Comparison of ENCODE assay signal across 1 cellular context in the genomic region with DNA sequence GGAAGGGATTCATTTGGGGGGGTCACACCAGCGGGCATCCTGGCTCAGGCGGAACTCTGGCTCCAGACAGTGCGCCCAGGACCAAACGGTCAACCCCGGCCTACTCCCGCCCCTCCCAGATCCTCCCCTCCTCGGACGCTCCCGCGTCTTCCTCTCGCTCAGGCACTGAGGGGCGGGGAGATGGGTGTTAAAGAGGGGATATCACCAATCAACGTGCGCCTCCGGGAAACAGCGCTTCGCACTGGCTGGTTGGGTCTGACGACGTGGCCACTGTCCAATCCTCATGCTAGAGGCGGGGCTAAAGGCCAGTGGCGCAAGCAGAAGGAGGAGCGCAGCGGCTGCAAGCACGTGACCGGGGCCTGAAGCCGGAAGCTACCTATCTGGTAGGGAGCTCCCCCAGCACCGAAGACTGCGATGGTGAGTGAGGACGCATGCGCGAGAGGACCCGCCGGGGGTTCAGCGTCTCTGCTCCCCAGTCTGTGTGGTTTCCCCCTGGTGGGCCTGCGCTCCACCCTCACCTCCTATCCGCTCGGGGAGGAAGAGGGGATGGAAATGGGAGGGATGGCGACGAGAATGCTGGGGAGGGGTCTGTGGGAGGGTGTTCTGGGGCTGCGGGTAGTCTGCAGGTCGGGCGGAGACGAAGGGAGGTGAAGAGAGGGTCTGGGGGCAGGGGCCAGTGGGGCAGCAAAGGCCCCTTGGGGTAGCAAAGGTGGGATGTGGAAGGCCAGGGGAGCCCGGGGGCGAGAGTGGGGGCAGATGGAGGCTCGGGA.
TF ChIP-seq lines count a peak whose summit lies in the region.

A gene (plus strand): TSS at position 360 of the 770 bp plus-strand sequence. CDS start 55 bp downstream, at position 415.

TF ChIP-seq in K562, 482 proteins besides CTCF, POLR2A, EP300 and RAD21 (continued from another document and continues in another):
- TF ChIP-seq, protein P1, sequence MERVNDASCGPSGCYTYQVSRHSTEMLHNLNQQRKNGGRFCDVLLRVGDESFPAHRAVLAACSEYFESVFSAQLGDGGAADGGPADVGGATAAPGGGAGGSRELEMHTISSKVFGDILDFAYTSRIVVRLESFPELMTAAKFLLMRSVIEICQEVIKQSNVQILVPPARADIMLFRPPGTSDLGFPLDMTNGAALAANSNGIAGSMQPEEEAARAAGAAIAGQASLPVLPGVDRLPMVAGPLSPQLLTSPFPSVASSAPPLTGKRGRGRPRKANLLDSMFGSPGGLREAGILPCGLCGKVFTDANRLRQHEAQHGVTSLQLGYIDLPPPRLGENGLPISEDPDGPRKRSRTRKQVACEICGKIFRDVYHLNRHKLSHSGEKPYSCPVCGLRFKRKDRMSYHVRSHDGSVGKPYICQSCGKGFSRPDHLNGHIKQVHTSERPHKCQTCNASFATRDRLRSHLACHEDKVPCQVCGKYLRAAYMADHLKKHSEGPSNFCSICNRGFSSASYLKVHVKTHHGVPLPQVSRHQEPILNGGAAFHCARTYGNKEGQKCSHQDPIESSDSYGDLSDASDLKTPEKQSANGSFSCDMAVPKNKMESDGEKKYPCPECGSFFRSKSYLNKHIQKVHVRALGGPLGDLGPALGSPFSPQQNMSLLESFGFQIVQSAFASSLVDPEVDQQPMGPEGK (CRISPR knock-in tag; IDR thresholded peaks at IDR 0.05; ENCODE audit: borderline replicate concordance): no peak
- TF ChIP-seq, protein P2, sequence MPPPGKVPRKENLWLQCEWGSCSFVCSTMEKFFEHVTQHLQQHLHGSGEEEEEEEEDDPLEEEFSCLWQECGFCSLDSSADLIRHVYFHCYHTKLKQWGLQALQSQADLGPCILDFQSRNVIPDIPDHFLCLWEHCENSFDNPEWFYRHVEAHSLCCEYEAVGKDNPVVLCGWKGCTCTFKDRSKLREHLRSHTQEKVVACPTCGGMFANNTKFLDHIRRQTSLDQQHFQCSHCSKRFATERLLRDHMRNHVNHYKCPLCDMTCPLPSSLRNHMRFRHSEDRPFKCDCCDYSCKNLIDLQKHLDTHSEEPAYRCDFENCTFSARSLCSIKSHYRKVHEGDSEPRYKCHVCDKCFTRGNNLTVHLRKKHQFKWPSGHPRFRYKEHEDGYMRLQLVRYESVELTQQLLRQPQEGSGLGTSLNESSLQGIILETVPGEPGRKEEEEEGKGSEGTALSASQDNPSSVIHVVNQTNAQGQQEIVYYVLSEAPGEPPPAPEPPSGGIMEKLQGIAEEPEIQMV (tag; conservative IDR thresholded peaks at IDR 0.05; ENCODE audit: low read depth): no peak
- TF ChIP-seq, protein P3, sequence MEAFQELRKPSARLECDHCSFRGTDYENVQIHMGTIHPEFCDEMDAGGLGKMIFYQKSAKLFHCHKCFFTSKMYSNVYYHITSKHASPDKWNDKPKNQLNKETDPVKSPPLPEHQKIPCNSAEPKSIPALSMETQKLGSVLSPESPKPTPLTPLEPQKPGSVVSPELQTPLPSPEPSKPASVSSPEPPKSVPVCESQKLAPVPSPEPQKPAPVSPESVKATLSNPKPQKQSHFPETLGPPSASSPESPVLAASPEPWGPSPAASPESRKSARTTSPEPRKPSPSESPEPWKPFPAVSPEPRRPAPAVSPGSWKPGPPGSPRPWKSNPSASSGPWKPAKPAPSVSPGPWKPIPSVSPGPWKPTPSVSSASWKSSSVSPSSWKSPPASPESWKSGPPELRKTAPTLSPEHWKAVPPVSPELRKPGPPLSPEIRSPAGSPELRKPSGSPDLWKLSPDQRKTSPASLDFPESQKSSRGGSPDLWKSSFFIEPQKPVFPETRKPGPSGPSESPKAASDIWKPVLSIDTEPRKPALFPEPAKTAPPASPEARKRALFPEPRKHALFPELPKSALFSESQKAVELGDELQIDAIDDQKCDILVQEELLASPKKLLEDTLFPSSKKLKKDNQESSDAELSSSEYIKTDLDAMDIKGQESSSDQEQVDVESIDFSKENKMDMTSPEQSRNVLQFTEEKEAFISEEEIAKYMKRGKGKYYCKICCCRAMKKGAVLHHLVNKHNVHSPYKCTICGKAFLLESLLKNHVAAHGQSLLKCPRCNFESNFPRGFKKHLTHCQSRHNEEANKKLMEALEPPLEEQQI (IDR thresholded peaks at IDR 0.05): no peak
- TF ChIP-seq POLR2AphosphoS2 (IDR thresholded peaks at IDR 0.05; ENCODE audit: low read length): 0 out of 2 replicates have a peak, but pooled peaks have one; percentile 37
- peak; percentile 70; the same call in 1 of the 2 replicates for TF ChIP-seq ZBTB7A (IDR thresholded peaks at IDR 0.05; ENCODE audit: borderline replicate concordance, control insufficient read depth, low read depth, low read length)
- TF ChIP-seq, protein P4, sequence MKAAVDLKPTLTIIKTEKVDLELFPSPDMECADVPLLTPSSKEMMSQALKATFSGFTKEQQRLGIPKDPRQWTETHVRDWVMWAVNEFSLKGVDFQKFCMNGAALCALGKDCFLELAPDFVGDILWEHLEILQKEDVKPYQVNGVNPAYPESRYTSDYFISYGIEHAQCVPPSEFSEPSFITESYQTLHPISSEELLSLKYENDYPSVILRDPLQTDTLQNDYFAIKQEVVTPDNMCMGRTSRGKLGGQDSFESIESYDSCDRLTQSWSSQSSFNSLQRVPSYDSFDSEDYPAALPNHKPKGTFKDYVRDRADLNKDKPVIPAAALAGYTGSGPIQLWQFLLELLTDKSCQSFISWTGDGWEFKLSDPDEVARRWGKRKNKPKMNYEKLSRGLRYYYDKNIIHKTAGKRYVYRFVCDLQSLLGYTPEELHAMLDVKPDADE (conservative IDR thresholded peaks at IDR 0.05; ENCODE audit: control insufficient read depth, low read depth, low read length): no peak
- TF ChIP-seq ERF (CRISPR knock-in tag; IDR thresholded peaks at IDR 0.05): no peak; the same call in 1 of the 2 replicates
- no peak for TF ChIP-seq ZSCAN29 (IDR thresholded peaks at IDR 0.05)
- no peak for TF ChIP-seq BRF1 (IDR thresholded peaks at IDR 0.05; ENCODE audit: borderline replicate concordance, extremely low read depth, insufficient read length)
- TF ChIP-seq ZNF184 (CRISPR knock-in tag; IDR thresholded peaks at IDR 0.05): no peak
- TF ChIP-seq ZC3H11A (IDR thresholded peaks at IDR 0.05; ENCODE audit: low read depth, low read length): no peak
- TF ChIP-seq GTF2E2 (tag; IDR thresholded peaks at IDR 0.05): no peak
- TF ChIP-seq ZNF121 (CRISPR knock-in tag; conservative IDR thresholded peaks at IDR 0.05): no peak
- TF ChIP-seq, protein P5, sequence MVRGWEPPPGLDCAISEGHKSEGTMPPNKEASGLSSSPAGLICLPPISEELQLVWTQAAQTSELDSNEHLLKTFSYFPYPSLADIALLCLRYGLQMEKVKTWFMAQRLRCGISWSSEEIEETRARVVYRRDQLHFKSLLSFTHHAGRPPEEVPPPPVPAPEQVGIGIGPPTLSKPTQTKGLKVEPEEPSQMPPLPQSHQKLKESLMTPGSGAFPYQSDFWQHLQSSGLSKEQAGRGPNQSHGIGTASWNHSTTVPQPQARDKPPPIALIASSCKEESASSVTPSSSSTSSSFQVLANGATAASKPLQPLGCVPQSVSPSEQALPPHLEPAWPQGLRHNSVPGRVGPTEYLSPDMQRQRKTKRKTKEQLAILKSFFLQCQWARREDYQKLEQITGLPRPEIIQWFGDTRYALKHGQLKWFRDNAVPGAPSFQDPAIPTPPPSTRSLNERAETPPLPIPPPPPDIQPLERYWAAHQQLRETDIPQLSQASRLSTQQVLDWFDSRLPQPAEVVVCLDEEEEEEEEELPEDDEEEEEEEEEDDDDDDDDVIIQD (CRISPR knock-in tag; IDR thresholded peaks at IDR 0.05): no peak; the same call in 1 of the 2 replicates
- no peak for TF ChIP-seq PHTF2 (CRISPR knock-in tag; IDR thresholded peaks at IDR 0.05)
- TF ChIP-seq SUPT5H (IDR thresholded peaks at IDR 0.05): peak; percentile 92
- no peak for TF ChIP-seq ZNF217 (CRISPR knock-in tag; IDR thresholded peaks at IDR 0.05)
- TF ChIP-seq TAF1 (IDR thresholded peaks at IDR 0.05; ENCODE audit: control insufficient read depth, extremely low read depth, insufficient read depth, low read length, severe bottlenecking): peak; percentile 73
- peak; percentile 88 for TF ChIP-seq KDM5B (IDR thresholded peaks at IDR 0.05; ENCODE audit: insufficient replicate concordance, low read depth, low read length)
- peak; percentile 91 for TF ChIP-seq CREM (IDR thresholded peaks at IDR 0.05; ENCODE audit: low read depth)
- TF ChIP-seq, protein P6, sequence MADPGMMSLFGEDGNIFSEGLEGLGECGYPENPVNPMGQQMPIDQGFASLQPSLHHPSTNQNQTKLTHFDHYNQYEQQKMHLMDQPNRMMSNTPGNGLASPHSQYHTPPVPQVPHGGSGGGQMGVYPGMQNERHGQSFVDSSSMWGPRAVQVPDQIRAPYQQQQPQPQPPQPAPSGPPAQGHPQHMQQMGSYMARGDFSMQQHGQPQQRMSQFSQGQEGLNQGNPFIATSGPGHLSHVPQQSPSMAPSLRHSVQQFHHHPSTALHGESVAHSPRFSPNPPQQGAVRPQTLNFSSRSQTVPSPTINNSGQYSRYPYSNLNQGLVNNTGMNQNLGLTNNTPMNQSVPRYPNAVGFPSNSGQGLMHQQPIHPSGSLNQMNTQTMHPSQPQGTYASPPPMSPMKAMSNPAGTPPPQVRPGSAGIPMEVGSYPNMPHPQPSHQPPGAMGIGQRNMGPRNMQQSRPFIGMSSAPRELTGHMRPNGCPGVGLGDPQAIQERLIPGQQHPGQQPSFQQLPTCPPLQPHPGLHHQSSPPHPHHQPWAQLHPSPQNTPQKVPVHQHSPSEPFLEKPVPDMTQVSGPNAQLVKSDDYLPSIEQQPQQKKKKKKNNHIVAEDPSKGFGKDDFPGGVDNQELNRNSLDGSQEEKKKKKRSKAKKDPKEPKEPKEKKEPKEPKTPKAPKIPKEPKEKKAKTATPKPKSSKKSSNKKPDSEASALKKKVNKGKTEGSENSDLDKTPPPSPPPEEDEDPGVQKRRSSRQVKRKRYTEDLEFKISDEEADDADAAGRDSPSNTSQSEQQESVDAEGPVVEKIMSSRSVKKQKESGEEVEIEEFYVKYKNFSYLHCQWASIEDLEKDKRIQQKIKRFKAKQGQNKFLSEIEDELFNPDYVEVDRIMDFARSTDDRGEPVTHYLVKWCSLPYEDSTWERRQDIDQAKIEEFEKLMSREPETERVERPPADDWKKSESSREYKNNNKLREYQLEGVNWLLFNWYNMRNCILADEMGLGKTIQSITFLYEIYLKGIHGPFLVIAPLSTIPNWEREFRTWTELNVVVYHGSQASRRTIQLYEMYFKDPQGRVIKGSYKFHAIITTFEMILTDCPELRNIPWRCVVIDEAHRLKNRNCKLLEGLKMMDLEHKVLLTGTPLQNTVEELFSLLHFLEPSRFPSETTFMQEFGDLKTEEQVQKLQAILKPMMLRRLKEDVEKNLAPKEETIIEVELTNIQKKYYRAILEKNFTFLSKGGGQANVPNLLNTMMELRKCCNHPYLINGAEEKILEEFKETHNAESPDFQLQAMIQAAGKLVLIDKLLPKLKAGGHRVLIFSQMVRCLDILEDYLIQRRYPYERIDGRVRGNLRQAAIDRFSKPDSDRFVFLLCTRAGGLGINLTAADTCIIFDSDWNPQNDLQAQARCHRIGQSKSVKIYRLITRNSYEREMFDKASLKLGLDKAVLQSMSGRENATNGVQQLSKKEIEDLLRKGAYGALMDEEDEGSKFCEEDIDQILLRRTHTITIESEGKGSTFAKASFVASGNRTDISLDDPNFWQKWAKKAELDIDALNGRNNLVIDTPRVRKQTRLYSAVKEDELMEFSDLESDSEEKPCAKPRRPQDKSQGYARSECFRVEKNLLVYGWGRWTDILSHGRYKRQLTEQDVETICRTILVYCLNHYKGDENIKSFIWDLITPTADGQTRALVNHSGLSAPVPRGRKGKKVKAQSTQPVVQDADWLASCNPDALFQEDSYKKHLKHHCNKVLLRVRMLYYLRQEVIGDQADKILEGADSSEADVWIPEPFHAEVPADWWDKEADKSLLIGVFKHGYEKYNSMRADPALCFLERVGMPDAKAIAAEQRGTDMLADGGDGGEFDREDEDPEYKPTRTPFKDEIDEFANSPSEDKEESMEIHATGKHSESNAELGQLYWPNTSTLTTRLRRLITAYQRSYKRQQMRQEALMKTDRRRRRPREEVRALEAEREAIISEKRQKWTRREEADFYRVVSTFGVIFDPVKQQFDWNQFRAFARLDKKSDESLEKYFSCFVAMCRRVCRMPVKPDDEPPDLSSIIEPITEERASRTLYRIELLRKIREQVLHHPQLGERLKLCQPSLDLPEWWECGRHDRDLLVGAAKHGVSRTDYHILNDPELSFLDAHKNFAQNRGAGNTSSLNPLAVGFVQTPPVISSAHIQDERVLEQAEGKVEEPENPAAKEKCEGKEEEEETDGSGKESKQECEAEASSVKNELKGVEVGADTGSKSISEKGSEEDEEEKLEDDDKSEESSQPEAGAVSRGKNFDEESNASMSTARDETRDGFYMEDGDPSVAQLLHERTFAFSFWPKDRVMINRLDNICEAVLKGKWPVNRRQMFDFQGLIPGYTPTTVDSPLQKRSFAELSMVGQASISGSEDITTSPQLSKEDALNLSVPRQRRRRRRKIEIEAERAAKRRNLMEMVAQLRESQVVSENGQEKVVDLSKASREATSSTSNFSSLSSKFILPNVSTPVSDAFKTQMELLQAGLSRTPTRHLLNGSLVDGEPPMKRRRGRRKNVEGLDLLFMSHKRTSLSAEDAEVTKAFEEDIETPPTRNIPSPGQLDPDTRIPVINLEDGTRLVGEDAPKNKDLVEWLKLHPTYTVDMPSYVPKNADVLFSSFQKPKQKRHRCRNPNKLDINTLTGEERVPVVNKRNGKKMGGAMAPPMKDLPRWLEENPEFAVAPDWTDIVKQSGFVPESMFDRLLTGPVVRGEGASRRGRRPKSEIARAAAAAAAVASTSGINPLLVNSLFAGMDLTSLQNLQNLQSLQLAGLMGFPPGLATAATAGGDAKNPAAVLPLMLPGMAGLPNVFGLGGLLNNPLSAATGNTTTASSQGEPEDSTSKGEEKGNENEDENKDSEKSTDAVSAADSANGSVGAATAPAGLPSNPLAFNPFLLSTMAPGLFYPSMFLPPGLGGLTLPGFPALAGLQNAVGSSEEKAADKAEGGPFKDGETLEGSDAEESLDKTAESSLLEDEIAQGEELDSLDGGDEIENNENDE (IDR thresholded peaks at IDR 0.05; ENCODE audit: low read depth, low read length): no peak
- TF ChIP-seq ZZZ3 (IDR thresholded peaks at IDR 0.05): no peak
- TF ChIP-seq MXI1 (IDR thresholded peaks at IDR 0.05; ENCODE audit: low read depth, low read length): peak; percentile 39; the same call in 1 of the 2 replicates
- TF ChIP-seq ZNF444 (CRISPR knock-in tag; IDR thresholded peaks at IDR 0.05): no peak
- TF ChIP-seq HNRNPK (IDR thresholded peaks at IDR 0.05; ENCODE audit: low read depth, low read length, poor library complexity, severe bottlenecking): no peak
- peak; percentile 95; the same call in 1 of the 2 replicates for TF ChIP-seq LCOR (CRISPR knock-in tag; IDR thresholded peaks at IDR 0.05)
- 0 out of 2 replicates have a peak, but pooled peaks have one; percentile 10 for TF ChIP-seq ZNF263 (CRISPR knock-in tag; IDR thresholded peaks at IDR 0.05; ENCODE audit: borderline replicate concordance)
- TF ChIP-seq, protein P7, sequence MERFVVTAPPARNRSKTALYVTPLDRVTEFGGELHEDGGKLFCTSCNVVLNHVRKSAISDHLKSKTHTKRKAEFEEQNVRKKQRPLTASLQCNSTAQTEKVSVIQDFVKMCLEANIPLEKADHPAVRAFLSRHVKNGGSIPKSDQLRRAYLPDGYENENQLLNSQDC (CRISPR knock-in tag; IDR thresholded peaks at IDR 0.05): no peak
- TF ChIP-seq FOXJ2 (tag; IDR thresholded peaks at IDR 0.05): peak; percentile 53; the same call in 1 of the 2 replicates
- TF ChIP-seq MTA3 (IDR thresholded peaks at IDR 0.05; ENCODE audit: borderline replicate concordance): peak; percentile 80; the same call in 1 of the 2 replicates
- no peak for TF ChIP-seq BMI1 (IDR thresholded peaks at IDR 0.05; ENCODE audit: low read length)
- no peak for TF ChIP-seq SRSF1 (IDR thresholded peaks at IDR 0.05; ENCODE audit: low read depth, low read length)
- TF ChIP-seq ZNF41 (CRISPR knock-in tag; conservative IDR thresholded peaks at IDR 0.05): no peak
